ENCODE assay signal across 8 cellular contexts in the genomic region with DNA sequence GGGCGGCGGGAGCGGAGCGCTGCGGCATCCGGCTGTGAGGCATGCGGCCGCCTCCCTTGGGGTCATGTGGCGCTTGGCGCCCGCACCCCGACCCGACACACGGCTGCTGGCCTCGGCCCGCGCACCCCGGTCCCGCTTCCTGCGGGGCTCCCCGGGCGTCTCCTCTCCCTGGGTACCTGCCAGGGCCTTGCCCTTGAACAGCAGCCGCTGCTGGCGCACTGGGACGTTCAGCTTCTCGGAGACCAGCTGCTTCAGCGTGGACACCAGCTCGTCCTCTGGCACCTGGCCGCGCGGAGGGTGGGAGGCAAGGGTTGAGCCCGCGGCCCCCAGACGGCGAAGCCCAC. TPM values are rescaled to one million over a fixed set of nuclear protein-coding genes. Genes with fewer than 3 reads are reported as not detected.
DNase-seq lines count a peak whose midpoint lies in the region; FAIRE-seq and TF ChIP-seq lines count a peak whose summit lies in the region.

No MANE protein-coding gene starts in this region.

- no peaks in the 10 kb centered on the region for H3K9me2 ChIP-seq in neural cell (ENCODE audit: insufficient read depth, low read length)

- H3K27me3 ChIP-seq in WERI-Rb-1 (ENCODE audit: insufficient read depth, low read depth, severe bottlenecking), result peaks cover 4% of the 10 kb centered on the region
- no peaks in the 10 kb centered on the region for H3K27me3 ChIP-seq in neural cell (ENCODE audit: insufficient read depth, low read depth, low read length)

- no peak overlapping the region for H2AFZ ChIP-seq in neural cell (ENCODE audit: low read depth, low read length)

- peaks cover 3% of the 10 kb centered on the region for H3K9me3 ChIP-seq in WERI-Rb-1 (ENCODE audit: severe bottlenecking)
- H3K9me3 ChIP-seq in neural cell (ENCODE audit: low read length), result no peaks in the 10 kb centered on the region

- TF ChIP-seq EP300 in neural cell (conservative IDR thresholded peaks at IDR 0.05; ENCODE audit: poor library complexity, severe bottlenecking), result no peak

- H3F3A ChIP-seq in neural cell (ENCODE audit: insufficient read depth, low read length, poor library complexity, severe bottlenecking), result no peaks in the 10 kb centered on the region

- H3K36me3 ChIP-seq in WERI-Rb-1 (peaks cover 29% of the 10 kb centered on the region), neural cell (ENCODE audit: insufficient read depth, low read length) (no peaks in the 10 kb centered on the region)

- TF ChIP-seq RAD21 in neural cell (conservative IDR thresholded peaks at IDR 0.05), result no peak

- DNase-seq in NCI-H1417 (lab: John Stamatoyannopoulos, UW) (peak in 2 of 3 experiments; percentile 54 to 62), NCI-H1417 treated with DMSO at 0.1 percent for 48 hours (lab: John Stamatoyannopoulos, UW) (no peak), WERI-Rb-1 (no peak), epithelial cell of proximal tubule (ENCODE audit: low read depth) (no peak), GM19239 (ENCODE audit: insufficient read length, low spot score) (no peak), iPS-NIHi11 (ENCODE audit: low spot score) (no peak), ureter (ENCODE audit: low spot score) (no peak)

- H4K20me1 ChIP-seq in neural cell (ENCODE audit: insufficient read depth), result no peaks in the 10 kb centered on the region

- H3K79me2 ChIP-seq in neural cell (replicated peaks; ENCODE audit: insufficient read depth, low read length), result no peaks in the 10 kb centered on the region

- peak overlapping the region; percentile 57 for H3K9ac ChIP-seq in neural cell (ENCODE audit: low read length)

- H3K4me3 ChIP-seq in WERI-Rb-1 (ENCODE audit: low read depth, low read length) (peak overlapping the region; percentile 73), epithelial cell of proximal tubule (ENCODE audit: low read depth, low read length) (peak overlapping the region; percentile 64), neural cell (ENCODE audit: low read length) (peak overlapping the region; percentile 63)

- no peak for FAIRE-seq in GM19239 (lab: Jason Lieb, UNC)

- H3K27ac ChIP-seq in WERI-Rb-1 (peak overlapping the region; percentile 80), neural cell (ENCODE audit: low read length) (no peak overlapping the region)

- no peak overlapping the region for H3K4me2 ChIP-seq in neural cell (ENCODE audit: low read length)

- no peak for TF ChIP-seq CTCF in WERI-Rb-1 (IDR thresholded peaks at IDR 0.05; ENCODE audit: low read depth, low read length)
- TF ChIP-seq CTCF in epithelial cell of proximal tubule (conservative IDR thresholded peaks at IDR 0.05; ENCODE audit: low read depth, low read length), result no peak
- TF ChIP-seq CTCF in neural cell (IDR thresholded peaks at IDR 0.05; ENCODE audit: poor library complexity, severe bottlenecking), result no peak

TF ChIP-seq in neural cell, 6 proteins besides CTCF, POLR2A, EP300 and RAD21:
- no peak for TF ChIP-seq MXI1 (conservative IDR thresholded peaks at IDR 0.05; ENCODE audit: poor library complexity, severe bottlenecking)
- TF ChIP-seq TAF1 (IDR thresholded peaks at IDR 0.05; ENCODE audit: low read depth), result no peak
- TF ChIP-seq REST (IDR thresholded peaks at IDR 0.05; ENCODE audit: borderline replicate concordance), result no peak
- no peak for TF ChIP-seq EZH2 (IDR thresholded peaks at IDR 0.05; ENCODE audit: borderline replicate concordance, insufficient read depth, low read length, poor library complexity, severe bottlenecking)
- no peak for TF ChIP-seq POLR2AphosphoS5 (IDR thresholded peaks at IDR 0.05)
- no peak for TF ChIP-seq SMC3 (conservative IDR thresholded peaks at IDR 0.05; ENCODE audit: poor library complexity)

RNA-seq across cellular contexts. Expression of gene UBL4A, which starts 0.4 kb away (rescaled TPM):
- total RNA-seq in epithelial cell of proximal tubule, result 39.4 and 65.5 TPM in 2 replicates
- polyA plus RNA-seq in neural cell, result 28.5 and 32.2 TPM in 2 replicates
- 23.9 and 29.2 TPM in 2 replicates for polyA minus RNA-seq in neural cell
- 20.4 TPM for total RNA-seq in ureter

RNA-seq across cellular contexts. Expression of gene SLC10A3, which starts 4.4 kb away (rescaled TPM):
- total RNA-seq in epithelial cell of proximal tubule (26.1 and 29.1 TPM in 2 replicates), ureter (23.4 TPM)
- 2.7 and 6.0 TPM in 2 replicates for polyA plus RNA-seq in neural cell
- 3.6 and 4.1 TPM in 2 replicates for polyA minus RNA-seq in neural cell

RNA-seq across cellular contexts. Expression of gene LAGE3, which starts 6.9 kb away (rescaled TPM):
- total RNA-seq in epithelial cell of proximal tubule (23.0 and 28.4 TPM in 2 replicates), ureter (17.5 TPM)
- 37.3 and 43.6 TPM in 2 replicates for polyA plus RNA-seq in neural cell
- polyA minus RNA-seq in neural cell, result 9.3 and 10.9 TPM in 2 replicates

RNA-seq across cellular contexts. Expression of gene PLXNA3, which starts 27.9 kb away (rescaled TPM):
- total RNA-seq in epithelial cell of proximal tubule (5.9 and 14.6 TPM in 2 replicates), ureter (54.0 TPM)
- 17.2 and 22.2 TPM in 2 replicates for polyA plus RNA-seq in neural cell
- polyA minus RNA-seq in neural cell, result 27.8 and 28.4 TPM in 2 replicates

RNA-seq across cellular contexts. Expression of gene FAM3A, which starts 30.0 kb away (rescaled TPM):
- total RNA-seq in epithelial cell of proximal tubule (24.8 and 31.8 TPM in 2 replicates), ureter (46.3 TPM)
- polyA plus RNA-seq in neural cell, result 19.5 and 30.9 TPM in 2 replicates
- polyA minus RNA-seq in neural cell, result 11.3 and 11.9 TPM in 2 replicates

Comparison
In these comparisons a context has a peak if more than half of its experiments do, and no peak if none do; other contexts are left out.
1. DNase-seq: peak in NCI-H1417 (2 of 3); none in NCI-H1417 treated with DMSO at 0.1 percent for 48 hours (single experiment), WERI-Rb-1 (single experiment), epithelial cell of proximal tubule (single experiment), GM19239 (single experiment), iPS-NIHi11 (single experiment) and ureter (single experiment).
2. Peak in every context shown above with its lines, with median percentiles within 50 percentile points of each other: H3K4me3 ChIP-seq.